In the genomic region with DNA sequence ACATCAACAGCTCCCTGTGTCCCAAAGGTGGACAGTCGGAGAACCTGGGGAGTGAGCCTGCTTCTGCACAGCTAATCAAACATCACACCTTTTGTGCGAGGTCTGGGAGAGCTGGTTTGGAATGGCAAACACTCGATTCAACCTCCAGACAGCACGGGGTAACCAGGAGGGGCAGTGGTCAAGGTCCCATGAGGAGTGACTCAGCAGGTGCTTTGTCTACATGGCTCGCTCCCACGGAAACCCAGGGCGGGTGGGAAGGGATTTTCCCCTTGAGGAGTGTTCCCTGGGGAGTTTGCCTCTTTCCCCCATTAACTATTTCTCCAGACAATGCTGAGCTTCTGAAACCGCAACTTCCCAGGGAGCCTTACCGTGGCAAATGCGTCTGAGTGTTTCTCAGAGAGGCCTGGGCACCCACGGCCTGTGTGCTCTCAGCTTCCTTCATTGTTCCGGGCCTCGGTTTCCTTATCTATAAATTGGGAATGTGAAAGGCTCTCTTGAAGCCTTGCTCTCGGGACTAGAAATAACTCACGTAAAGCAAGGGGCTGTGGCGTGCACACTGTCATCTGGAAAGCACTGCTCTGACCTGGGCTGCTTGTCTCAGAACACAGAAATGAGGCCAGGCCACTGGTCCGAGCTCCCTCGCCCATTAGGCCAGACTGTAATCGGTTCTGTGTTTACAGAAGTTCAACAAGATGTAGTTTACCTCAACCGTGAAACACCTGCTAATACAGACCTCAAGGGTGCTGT, we compare ENCODE assay signal across 1 cellular context.
TF ChIP-seq lines count a peak whose summit lies in the region.

No MANE protein-coding gene starts in this region.

TF ChIP-seq in HepG2, 621 proteins besides CTCF, POLR2A, EP300 and RAD21 (continued from another document and continues in another):
- TF ChIP-seq, protein P1, sequence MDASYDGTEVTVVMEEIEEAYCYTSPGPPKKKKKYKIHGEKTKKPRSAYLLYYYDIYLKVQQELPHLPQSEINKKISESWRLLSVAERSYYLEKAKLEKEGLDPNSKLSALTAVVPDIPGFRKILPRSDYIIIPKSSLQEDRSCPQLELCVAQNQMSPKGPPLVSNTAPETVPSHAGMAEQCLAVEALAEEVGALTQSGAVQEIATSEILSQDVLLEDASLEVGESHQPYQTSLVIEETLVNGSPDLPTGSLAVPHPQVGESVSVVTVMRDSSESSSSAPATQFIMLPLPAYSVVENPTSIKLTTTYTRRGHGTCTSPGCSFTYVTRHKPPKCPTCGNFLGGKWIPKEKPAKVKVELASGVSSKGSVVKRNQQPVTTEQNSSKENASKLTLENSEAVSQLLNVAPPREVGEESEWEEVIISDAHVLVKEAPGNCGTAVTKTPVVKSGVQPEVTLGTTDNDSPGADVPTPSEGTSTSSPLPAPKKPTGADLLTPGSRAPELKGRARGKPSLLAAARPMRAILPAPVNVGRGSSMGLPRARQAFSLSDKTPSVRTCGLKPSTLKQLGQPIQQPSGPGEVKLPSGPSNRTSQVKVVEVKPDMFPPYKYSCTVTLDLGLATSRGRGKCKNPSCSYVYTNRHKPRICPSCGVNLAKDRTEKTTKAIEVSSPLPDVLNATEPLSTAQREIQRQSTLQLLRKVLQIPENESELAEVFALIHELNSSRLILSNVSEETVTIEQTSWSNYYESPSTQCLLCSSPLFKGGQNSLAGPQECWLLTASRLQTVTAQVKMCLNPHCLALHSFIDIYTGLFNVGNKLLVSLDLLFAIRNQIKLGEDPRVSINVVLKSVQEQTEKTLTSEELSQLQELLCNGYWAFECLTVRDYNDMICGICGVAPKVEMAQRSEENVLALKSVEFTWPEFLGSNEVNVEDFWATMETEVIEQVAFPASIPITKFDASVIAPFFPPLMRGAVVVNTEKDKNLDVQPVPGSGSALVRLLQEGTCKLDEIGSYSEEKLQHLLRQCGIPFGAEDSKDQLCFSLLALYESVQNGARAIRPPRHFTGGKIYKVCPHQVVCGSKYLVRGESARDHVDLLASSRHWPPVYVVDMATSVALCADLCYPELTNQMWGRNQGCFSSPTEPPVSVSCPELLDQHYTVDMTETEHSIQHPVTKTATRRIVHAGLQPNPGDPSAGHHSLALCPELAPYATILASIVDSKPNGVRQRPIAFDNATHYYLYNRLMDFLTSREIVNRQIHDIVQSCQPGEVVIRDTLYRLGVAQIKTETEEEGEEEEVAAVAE (CRISPR knock-in tag; IDR thresholded peaks at IDR 0.05; ENCODE audit: borderline replicate concordance): peak; percentile 59; the same call in 1 of the 2 replicates
- TF ChIP-seq GLI4 (CRISPR knock-in tag; IDR thresholded peaks at IDR 0.05; ENCODE audit: borderline replicate concordance) (no peak), ZNF619 (CRISPR knock-in tag; IDR thresholded peaks at IDR 0.05) (no peak), ATAD3A (CRISPR knock-in tag; IDR thresholded peaks at IDR 0.05) (no peak), XBP1 (CRISPR knock-in tag; IDR thresholded peaks at IDR 0.05) (no peak), NR2F6 (IDR thresholded peaks at IDR 0.05) (peak; percentile 77), NR2F6 (CRISPR knock-in tag; IDR thresholded peaks at IDR 0.05) (peak; percentile 83), FOXP4 (CRISPR knock-in tag; IDR thresholded peaks at IDR 0.05) (peak; percentile 77), PPARG (CRISPR knock-in tag; conservative IDR thresholded peaks at IDR 0.05) (0 out of 2 replicates have a peak, but pooled peaks have one; percentile 29), HNF4G (IDR thresholded peaks at IDR 0.05; ENCODE audit: borderline replicate concordance, low read depth, low read length) (peak; percentile 73; the same call in 1 of the 2 replicates), HNF4G (CRISPR knock-in tag; IDR thresholded peaks at IDR 0.05; ENCODE audit: borderline replicate concordance, low read depth) (peak; percentile 80; the same call in 1 of the 2 replicates), HOXD1 (CRISPR knock-in tag; IDR thresholded peaks at IDR 0.05) (no peak), ZNF33B (CRISPR knock-in tag; IDR thresholded peaks at IDR 0.05) (no peak), ZNF503 (CRISPR knock-in tag; IDR thresholded peaks at IDR 0.05) (no peak), SPEN (CRISPR knock-in tag; IDR thresholded peaks at IDR 0.05; ENCODE audit: low read depth) (peak; percentile 73; the same call in 1 of the 2 replicates), TFAP4 (IDR thresholded peaks at IDR 0.05; ENCODE audit: borderline replicate concordance, low read depth) (peak; percentile 57; the same call in 1 of the 2 replicates), CENPX (CRISPR knock-in tag; IDR thresholded peaks at IDR 0.05) (no peak), ZNF234 (CRISPR knock-in tag; conservative IDR thresholded peaks at IDR 0.05) (no peak), MZF1 (CRISPR knock-in tag; IDR thresholded peaks at IDR 0.05; ENCODE audit: borderline replicate concordance) (no peak), ATF2 (CRISPR knock-in tag; IDR thresholded peaks at IDR 0.05) (no peak), ZNF543 (CRISPR knock-in tag; IDR thresholded peaks at IDR 0.05) (no peak), ZFYVE20 (CRISPR knock-in tag; IDR thresholded peaks at IDR 0.05; ENCODE audit: borderline replicate concordance, low read depth) (no peak), SUZ12 (IDR thresholded peaks at IDR 0.05; ENCODE audit: low read depth, low read length) (no peak), U2AF2 (IDR thresholded peaks at IDR 0.05; ENCODE audit: low read depth, low read length) (no peak), ZNF331 (CRISPR knock-in tag; IDR thresholded peaks at IDR 0.05) (no peak), BATF2 (CRISPR knock-in tag; IDR thresholded peaks at IDR 0.05) (no peak), NFIC (IDR thresholded peaks at IDR 0.05; ENCODE audit: low read length) (no peak), FOXA1 (IDR thresholded peaks at IDR 0.05) (no peak), FOXA1 (CRISPR knock-in tag; IDR thresholded peaks at IDR 0.05) (peak; percentile 79), ZNF260 (CRISPR knock-in tag; IDR thresholded peaks at IDR 0.05; ENCODE audit: borderline replicate concordance, low read depth) (no peak), RELA (CRISPR knock-in tag; IDR thresholded peaks at IDR 0.05) (no peak), SIX1 (CRISPR knock-in tag; IDR thresholded peaks at IDR 0.05; ENCODE audit: borderline replicate concordance) (no peak), FIP1L1 (IDR thresholded peaks at IDR 0.05; ENCODE audit: borderline replicate concordance, insufficient read depth, low read depth, low read length) (no peak), ZNF432 (CRISPR knock-in tag; IDR thresholded peaks at IDR 0.05; ENCODE audit: borderline replicate concordance) (no peak), EZH2 (conservative IDR thresholded peaks at IDR 0.05; ENCODE audit: low read depth, low read length) (no peak), CENPT (CRISPR knock-in tag; IDR thresholded peaks at IDR 0.05; ENCODE audit: low read depth) (no peak), ZSCAN29 (CRISPR knock-in tag; conservative IDR thresholded peaks at IDR 0.05) (no peak; the same call in 1 of the 2 replicates), JARID2 (CRISPR knock-in tag; IDR thresholded peaks at IDR 0.05; ENCODE audit: insufficient replicate concordance) (no peak), MED13 (CRISPR knock-in tag; IDR thresholded peaks at IDR 0.05) (no peak), SOX6 (IDR thresholded peaks at IDR 0.05) (no peak), SOX6 (CRISPR knock-in tag; IDR thresholded peaks at IDR 0.05) (peak; percentile 83), ZBTB20 (CRISPR knock-in tag; IDR thresholded peaks at IDR 0.05; ENCODE audit: borderline replicate concordance, low read depth) (no peak), PCBP2 (optimal IDR thresholded peaks at IDR 0.05; ENCODE audit: low read depth, low read length, poor library complexity, severe bottlenecking) (no peak), NR1H2 (CRISPR knock-in tag; IDR thresholded peaks at IDR 0.05; ENCODE audit: borderline replicate concordance, low read depth) (no peak), SMAD1 (CRISPR knock-in tag; IDR thresholded peaks at IDR 0.05; ENCODE audit: borderline replicate concordance, low read depth) (no peak)
- TF ChIP-seq, protein P2, sequence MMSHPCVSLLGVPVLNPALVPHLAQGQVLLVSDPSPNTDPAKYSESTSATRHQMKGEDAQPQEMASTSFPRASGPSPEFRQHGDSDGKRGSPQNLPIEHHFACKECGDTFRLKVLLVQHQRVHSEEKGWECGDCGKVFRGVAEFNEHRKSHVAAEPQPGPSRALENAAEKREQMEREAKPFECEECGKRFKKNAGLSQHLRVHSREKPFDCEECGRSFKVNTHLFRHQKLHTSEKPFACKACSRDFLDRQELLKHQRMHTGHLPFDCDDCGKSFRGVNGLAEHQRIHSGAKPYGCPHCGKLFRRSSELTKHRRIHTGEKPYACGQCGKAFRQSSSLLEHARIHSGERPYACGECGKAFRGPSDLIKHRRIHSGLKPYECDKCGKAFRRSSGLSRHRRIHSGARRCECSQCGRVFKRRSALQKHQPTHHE (CRISPR knock-in tag; IDR thresholded peaks at IDR 0.05; ENCODE audit: borderline replicate concordance): no peak
- TF ChIP-seq, protein P3, sequence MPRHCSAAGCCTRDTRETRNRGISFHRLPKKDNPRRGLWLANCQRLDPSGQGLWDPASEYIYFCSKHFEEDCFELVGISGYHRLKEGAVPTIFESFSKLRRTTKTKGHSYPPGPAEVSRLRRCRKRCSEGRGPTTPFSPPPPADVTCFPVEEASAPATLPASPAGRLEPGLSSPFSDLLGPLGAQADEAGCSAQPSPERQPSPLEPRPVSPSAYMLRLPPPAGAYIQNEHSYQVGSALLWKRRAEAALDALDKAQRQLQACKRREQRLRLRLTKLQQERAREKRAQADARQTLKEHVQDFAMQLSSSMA (CRISPR knock-in tag; IDR thresholded peaks at IDR 0.05): no peak
- TF ChIP-seq, protein P4, sequence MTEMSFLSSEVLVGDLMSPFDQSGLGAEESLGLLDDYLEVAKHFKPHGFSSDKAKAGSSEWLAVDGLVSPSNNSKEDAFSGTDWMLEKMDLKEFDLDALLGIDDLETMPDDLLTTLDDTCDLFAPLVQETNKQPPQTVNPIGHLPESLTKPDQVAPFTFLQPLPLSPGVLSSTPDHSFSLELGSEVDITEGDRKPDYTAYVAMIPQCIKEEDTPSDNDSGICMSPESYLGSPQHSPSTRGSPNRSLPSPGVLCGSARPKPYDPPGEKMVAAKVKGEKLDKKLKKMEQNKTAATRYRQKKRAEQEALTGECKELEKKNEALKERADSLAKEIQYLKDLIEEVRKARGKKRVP (CRISPR knock-in tag; IDR thresholded peaks at IDR 0.05): 0 out of 4 replicates have a peak, but pooled peaks of 1 of the 2 experiments have one; percentile 22
- TF ChIP-seq, protein P5, sequence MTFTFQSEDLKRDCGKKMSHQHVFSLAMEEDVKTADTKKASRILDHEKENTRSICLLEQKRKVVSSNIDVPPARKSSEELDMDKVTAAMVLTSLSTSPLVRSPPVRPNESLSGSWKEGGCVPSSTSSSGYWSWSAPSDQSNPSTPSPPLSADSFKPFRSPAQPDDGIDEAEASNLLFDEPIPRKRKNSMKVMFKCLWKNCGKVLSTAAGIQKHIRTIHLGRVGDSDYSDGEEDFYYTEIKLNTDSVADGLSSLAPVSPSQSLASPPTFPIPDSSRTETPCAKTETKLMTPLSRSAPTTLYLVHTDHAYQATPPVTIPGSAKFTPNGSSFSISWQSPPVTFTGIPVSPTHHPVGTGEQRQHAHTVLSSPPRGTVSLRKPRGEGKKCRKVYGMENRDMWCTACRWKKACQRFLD (CRISPR knock-in tag; IDR thresholded peaks at IDR 0.05; ENCODE audit: borderline replicate concordance): no peak
